ENCODE assay signal across 9 cellular contexts in genomic region chr16:1960665-1961630, GRCh38. TPM values are rescaled to one million over a fixed set of nuclear protein-coding genes. Genes with fewer than 3 reads are reported as not detected.
DNase-seq lines count a peak whose midpoint lies in the region; ATAC-seq and TF ChIP-seq lines count a peak whose summit lies in the region.
"Had no signal": no experiment of that assay in that cellular context is flagged by ENCODE, and none has a peak within 500 bp of the region (broad histone marks: within the 10 kb centered on the region; RNA-seq: fewer than 3 reads in every experiment).

No MANE protein-coding gene starts in this region.

- no peak overlapping the region for H3K9ac ChIP-seq in iPS-18a (ENCODE audit: low read length)

- H3K4me1 ChIP-seq in heart left ventricle = peaks cover 7 to 51% (median 35%) of the 10 kb centered on the region in 12 donors
- peaks cover 0 to 45% of the 10 kb centered on the region in 2 donors for H3K4me1 ChIP-seq in right atrium auricular region
- peaks cover 10% of the 10 kb centered on the region for H3K4me1 ChIP-seq in iPS-18a (ENCODE audit: control insufficient read depth, low read depth, low read length)
- peaks cover 47 to 63% (median 53%) of the 10 kb centered on the region in 4 donors for H3K4me1 ChIP-seq in stomach

- H3K27ac Mint-ChIP-seq in activated T-helper 2 cell treated with anti-CD3 and anti-CD28 coated beads, Interferon-gamma antibody, Interleukin-2, Interleukin-4, amounts not matched to agents 10 μg/mL and 5 μg/mL and 100 μg/mL, durations not matched to agents 14 hours and 24 hours and 36 hours = peak overlapping the region; percentile 89

- H3K27me3 ChIP-seq in heart left ventricle (no peaks in the 10 kb centered on the region), right atrium auricular region (no peaks in the 10 kb centered on the region), iPS-18a (ENCODE audit: control insufficient read depth, insufficient read depth, low read length) (no peaks in the 10 kb centered on the region), stomach (no peaks in the 10 kb centered on the region)

- DNase-seq in heart left ventricle = no peak
- DNase-seq in right atrium auricular region (ENCODE audit: low spot score) = no peak
- DNase-seq in NCI-H82 treated with DMSO at 0.1 percent for 48 hours (lab: John Stamatoyannopoulos, UW; ENCODE audit: unreplicated experiment) = peak; percentile 62
- DNase-seq in activated T-helper 2 cell treated with anti-CD3 and anti-CD28 coated beads, Interferon-gamma antibody, Interleukin-2, Interleukin-4, amounts not matched to agents 10 μg/mL and 5 μg/mL and 100 μg/mL, durations not matched to agents 14 hours and 24 hours and 36 hours (ENCODE audit: low spot score) = no peak
- DNase-seq in stomach = no peak

- peak overlapping the region in 9 of 12 donors; percentile 11 to 99 (median 94) for H3K27ac ChIP-seq in heart left ventricle
- peak overlapping the region in 1 of 2 donors; percentile 85 for H3K27ac ChIP-seq in right atrium auricular region
- no peak overlapping the region for H3K27ac ChIP-seq in iPS-18a (ENCODE audit: low read length)
- peak overlapping the region in 4 of 5 donors; percentile 56 to 97 (median 88) for H3K27ac ChIP-seq in stomach

- H3K4me3 Mint-ChIP-seq in activated T-helper 2 cell treated with anti-CD3 and anti-CD28 coated beads, Interferon-gamma antibody, Interleukin-2, Interleukin-4, amounts not matched to agents 10 μg/mL and 5 μg/mL and 100 μg/mL, durations not matched to agents 14 hours and 24 hours and 36 hours (ENCODE audit: low read depth) = peak overlapping the region; percentile 95

- H3K27me3 Mint-ChIP-seq in activated T-helper 2 cell treated with anti-CD3 and anti-CD28 coated beads, Interferon-gamma antibody, Interleukin-2, Interleukin-4, amounts not matched to agents 10 μg/mL and 5 μg/mL and 100 μg/mL, durations not matched to agents 14 hours and 24 hours and 36 hours (ENCODE audit: low read depth) = no peaks in the 10 kb centered on the region

- H3K4me3 ChIP-seq in heart left ventricle (peak overlapping the region in 10 of 12 donors; percentile 69 to 100 (median 92)), right atrium auricular region (peak overlapping the region in 1 of 2 donors; percentile 88), iPS-18a (ENCODE audit: low read length) (peak overlapping the region; percentile 83), stomach (peak overlapping the region; percentile 63 to 87 (median 78))

- TF ChIP-seq CTCF in heart left ventricle (IDR thresholded peaks at IDR 0.05) (no peak), right atrium auricular region (IDR thresholded peaks at IDR 0.05) (no peak), stomach (IDR thresholded peaks at IDR 0.05) (no peak)

- ATAC-seq in heart left ventricle (no peak), HG03520 (IDR thresholded peaks at IDR 0.05; ENCODE audit: unreplicated experiment) (no peak), GM19455 (IDR thresholded peaks at IDR 0.05; ENCODE audit: unreplicated experiment) (no peak)

- 42 to 54% (median 51%) methylated on average over 20 of the region's 20 CpGs for WGBS in heart left ventricle, 4 donors
- 27 to 43% (median 34%) methylated on average over 18 to 20 of the region's 20 CpGs for WGBS in stomach, 5 donors

- intact Hi-C loops in heart left ventricle (cut with DNase I) = loop anchor here in 1 of 10 donors (1.0 kb wide), 1 partner anchor 18 kb away; the partner anchor contains the start of gene MSRB1
- intact Hi-C loops in activated T-helper 2 cell treated with anti-CD3 and anti-CD28 coated beads, Interferon-gamma antibody, Interleukin-2, Interleukin-4, amounts not matched to agents 10 μg/mL and 5 μg/mL and 100 μg/mL, durations not matched to agents 14 hours and 24 hours and 36 hours (cut with micrococcal nuclease) = no loop called here
- intact Hi-C loops in stomach (cut with DNase I; ENCODE audit: low total_unique reads) = no loop called here

- H3K36me3 Mint-ChIP-seq in activated T-helper 2 cell treated with anti-CD3 and anti-CD28 coated beads, Interferon-gamma antibody, Interleukin-2, Interleukin-4, amounts not matched to agents 10 μg/mL and 5 μg/mL and 100 μg/mL, durations not matched to agents 14 hours and 24 hours and 36 hours (ENCODE audit: low read depth) = peaks cover 56% of the 10 kb centered on the region

- TF ChIP-seq POLR2A in heart left ventricle (IDR thresholded peaks at IDR 0.05) = no peak
- no peak for TF ChIP-seq POLR2A in stomach (IDR thresholded peaks at IDR 0.05)

- no peak for TF ChIP-seq EP300 in stomach (IDR thresholded peaks at IDR 0.05)

- H3K9me3 ChIP-seq in heart left ventricle (no peaks in the 10 kb centered on the region), right atrium auricular region (no peaks in the 10 kb centered on the region), iPS-18a (ENCODE audit: control insufficient read depth, low read depth, low read length) (no peaks in the 10 kb centered on the region), stomach (no peaks in the 10 kb centered on the region)

- peaks cover 32% of the 10 kb centered on the region for H3K4me1 Mint-ChIP-seq in activated T-helper 2 cell treated with anti-CD3 and anti-CD28 coated beads, Interferon-gamma antibody, Interleukin-2, Interleukin-4, amounts not matched to agents 10 μg/mL and 5 μg/mL and 100 μg/mL, durations not matched to agents 14 hours and 24 hours and 36 hours (ENCODE audit: low read depth)

- peaks cover 0 to 33% (median 31%) of the 10 kb centered on the region in 9 donors for H3K36me3 ChIP-seq in heart left ventricle
- peaks cover 26% of the 10 kb centered on the region for H3K36me3 ChIP-seq in right atrium auricular region
- H3K36me3 ChIP-seq in iPS-18a (ENCODE audit: control insufficient read depth, low read depth, low read length) = peaks cover 30% of the 10 kb centered on the region
- H3K36me3 ChIP-seq in stomach = peaks cover 23 to 28% (median 26%) of the 10 kb centered on the region in 4 donors

- H3K9me3 Mint-ChIP-seq in activated T-helper 2 cell treated with anti-CD3 and anti-CD28 coated beads, Interferon-gamma antibody, Interleukin-2, Interleukin-4, amounts not matched to agents 10 μg/mL and 5 μg/mL and 100 μg/mL, durations not matched to agents 14 hours and 24 hours and 36 hours = no peaks in the 10 kb centered on the region

RNA-seq across cellular contexts. Expression of gene NDUFB10, which starts 1.6 kb away (rescaled TPM):
- total RNA-seq in heart left ventricle (1,000 to 10,000 TPM in 2 of 9 donors, 100 to 1,000 TPM in 7; 316 to 1,519 (median 542) TPM), right atrium auricular region (1,000 to 10,000 TPM in 1 of 2 donors, 100 to 1,000 TPM in 1; 583 to 1,046 TPM), stomach (100 to 1,000 TPM in 1 of 5 donors, 10 to 100 TPM in 4; 28.6 to 119 (median 57.5) TPM)
- polyA plus RNA-seq in heart left ventricle (1,000 to 10,000 TPM in 1 of 2 donors, 100 to 1,000 TPM in 1; 732 to 1,618 TPM), stomach (100 to 1,000 TPM; 242 to 285 (median 253) TPM)
- 132 TPM in 2 replicates for total RNA-seq in activated T-helper 2 cell treated with anti-CD3 and anti-CD28 coated beads, Interferon-gamma antibody, Interleukin-2, Interleukin-4, amounts not matched to agents 10 μg/mL and 5 μg/mL and 100 μg/mL, durations not matched to agents 14 hours and 24 hours and 36 hours

RNA-seq across cellular contexts. Expression of gene RPS2, which starts 3.7 kb away (rescaled TPM):
- total RNA-seq in heart left ventricle (1,000 to 10,000 TPM in 4 of 9 donors, 100 to 1,000 TPM in 5; 673 to 1,554 (median 968) TPM), right atrium auricular region (1,000 to 10,000 TPM in 1 of 2 donors, 100 to 1,000 TPM in 1; 782 to 1,247 TPM), stomach (1,000 to 10,000 TPM in 4 of 5 donors, 100 to 1,000 TPM in 1; 997 to 2,615 (median 1,653) TPM)
- polyA plus RNA-seq in heart left ventricle (1,000 to 10,000 TPM; 1,419 to 2,484 TPM), stomach (1,000 to 10,000 TPM; 2,720 to 4,842 (median 2,788) TPM)
- total RNA-seq in activated T-helper 2 cell treated with anti-CD3 and anti-CD28 coated beads, Interferon-gamma antibody, Interleukin-2, Interleukin-4, amounts not matched to agents 10 μg/mL and 5 μg/mL and 100 μg/mL, durations not matched to agents 14 hours and 24 hours and 36 hours = 3,560 and 3,687 TPM in 2 replicates

RNA-seq across cellular contexts. Expression of gene RNF151, which starts 5.7 kb away (rescaled TPM):
- total RNA-seq in heart left ventricle (not detected), right atrium auricular region (not detected), stomach (not detected)
- polyA plus RNA-seq in heart left ventricle (not detected), stomach (not detected)
- 0.39 TPM in 1 of 2 replicates, not detected in the other for total RNA-seq in activated T-helper 2 cell treated with anti-CD3 and anti-CD28 coated beads, Interferon-gamma antibody, Interleukin-2, Interleukin-4, amounts not matched to agents 10 μg/mL and 5 μg/mL and 100 μg/mL, durations not matched to agents 14 hours and 24 hours and 36 hours
- total RNA-seq: liver had no signal
- polyA plus RNA-seq: liver had no signal

RNA-seq across cellular contexts. Expression of gene RPL3L, which starts 6.5 kb away (rescaled TPM):
- 100 to 1,000 TPM; 117 to 279 (median 216) TPM for total RNA-seq in heart left ventricle
- polyA plus RNA-seq in heart left ventricle = 100 to 1,000 TPM in 1 of 2 donors, 10 to 100 TPM in 1; 86.5 to 180 TPM
- total RNA-seq in right atrium auricular region = 10 to 100 TPM; 12.3 to 74.0 TPM
- 0.66 and 0.85 TPM in 2 replicates for total RNA-seq in activated T-helper 2 cell treated with anti-CD3 and anti-CD28 coated beads, Interferon-gamma antibody, Interleukin-2, Interleukin-4, amounts not matched to agents 10 μg/mL and 5 μg/mL and 100 μg/mL, durations not matched to agents 14 hours and 24 hours and 36 hours
- not detected for total RNA-seq in stomach
- polyA plus RNA-seq in stomach = under 1 TPM in 2 of 3 donors, not detected in 1; 0.05 to 0.19 TPM
- total RNA-seq: liver had no signal

RNA-seq across cellular contexts. Expression of gene TBL3, which starts 10.9 kb away (rescaled TPM):
- 10 to 100 TPM; 19.3 to 68.7 (median 21.5) TPM for total RNA-seq in heart left ventricle
- polyA plus RNA-seq in heart left ventricle = 10 to 100 TPM; 57.9 to 59.5 TPM
- 10 to 100 TPM; 22.4 to 35.6 TPM for total RNA-seq in right atrium auricular region
- total RNA-seq in activated T-helper 2 cell treated with anti-CD3 and anti-CD28 coated beads, Interferon-gamma antibody, Interleukin-2, Interleukin-4, amounts not matched to agents 10 μg/mL and 5 μg/mL and 100 μg/mL, durations not matched to agents 14 hours and 24 hours and 36 hours = 64.2 and 72.5 TPM in 2 replicates
- 100 to 1,000 TPM in 1 of 5 donors, 10 to 100 TPM in 3, 1 to 10 TPM in 1; 9.4 to 174 (median 26.3) TPM for total RNA-seq in stomach
- 10 to 100 TPM; 32.7 to 52.7 (median 48.9) TPM for polyA plus RNA-seq in stomach
